In genomic region chr1:236065509-236066005, GRCh38 we compare ENCODE assay signal across 8 cellular contexts. TPM values are rescaled to one million over a fixed set of nuclear protein-coding genes. Genes with fewer than 3 reads are reported as not detected.
DNase-seq lines count a peak whose midpoint lies in the region; ATAC-seq and TF ChIP-seq lines count a peak whose summit lies in the region.

No MANE protein-coding gene starts in this region.

- TF ChIP-seq CTCF in type B pancreatic cell (conservative IDR thresholded peaks at IDR 0.05) = no peak

- peak overlapping the region; percentile 51 for H3K4me3 Mint-ChIP-seq in activated T-cell treated with anti-CD3 and anti-CD28 coated beads, Interleukin-2, amount 50 U/mL, for 4 hours
- peak overlapping the region; percentile 63 for H3K4me3 Mint-ChIP-seq in dendritic cell treated with granulocyte-macrophage colony-stimulating factor and Interleukin-4, amounts not matched to agents 40 ng/mL and 50 ng/mL, for 4 days
- peak overlapping the region; percentile 69 for H3K4me3 Mint-ChIP-seq in type B pancreatic cell

- H3K36me3 Mint-ChIP-seq in activated T-cell treated with anti-CD3 and anti-CD28 coated beads, Interleukin-2, amount 50 U/mL, for 4 hours (ENCODE audit: insufficient read depth) = no peaks in the 10 kb centered on the region
- H3K36me3 Mint-ChIP-seq in dendritic cell treated with granulocyte-macrophage colony-stimulating factor and Interleukin-4, amounts not matched to agents 40 ng/mL and 50 ng/mL, for 4 days (ENCODE audit: low read depth) = no peaks in the 10 kb centered on the region
- peaks cover 7% of the 10 kb centered on the region for H3K36me3 Mint-ChIP-seq in type B pancreatic cell

- H3K9me3 Mint-ChIP-seq in activated T-cell treated with anti-CD3 and anti-CD28 coated beads, Interleukin-2, amount 50 U/mL, for 4 hours = no peaks in the 10 kb centered on the region
- H3K9me3 Mint-ChIP-seq in dendritic cell treated with granulocyte-macrophage colony-stimulating factor and Interleukin-4, amounts not matched to agents 40 ng/mL and 50 ng/mL, for 4 days = peaks cover 6% of the 10 kb centered on the region
- peaks cover 4% of the 10 kb centered on the region for H3K9me3 Mint-ChIP-seq in type B pancreatic cell

- DNase-seq in activated T-cell treated with anti-CD3 and anti-CD28 coated beads, Interleukin-2, amount 50 U/mL, for 4 hours = no peak
- no peak for DNase-seq in activated T-cell treated with anti-CD3 and anti-CD28 coated beads, Interleukin-2, amount 50 U/mL, for 1 hour
- DNase-seq in medulla oblongata (ENCODE audit: extremely low spot score) (peak; percentile 8), type B pancreatic cell (ENCODE audit: extremely low spot score, unreplicated experiment) (no peak), NCI-H524 (lab: John Stamatoyannopoulos, UW) (no peak)
- no peak for DNase-seq in stimulated activated CD4-positive, alpha-beta T cell treated with anti-CD3 and anti-CD28 coated beads, Interleukin-12 subunit alpha, Interleukin-12 subunit beta, amount 100 ng/mL, for 4 hours

- no peak for ATAC-seq in activated T-cell treated with anti-CD3 and anti-CD28 coated beads, Interleukin-2, amount 50 U/mL, for 4 hours
- no peak for ATAC-seq in HG03135 (IDR thresholded peaks at IDR 0.05; ENCODE audit: unreplicated experiment)

- peak overlapping the region; percentile 84 for H3K27ac Mint-ChIP-seq in dendritic cell treated with granulocyte-macrophage colony-stimulating factor and Interleukin-4, amounts not matched to agents 40 ng/mL and 50 ng/mL, for 4 days
- no peak overlapping the region for H3K27ac Mint-ChIP-seq in type B pancreatic cell

- intact Hi-C loops in dendritic cell treated with granulocyte-macrophage colony-stimulating factor and Interleukin-4, amounts not matched to agents 40 ng/mL and 50 ng/mL, for 4 days (cut with micrococcal nuclease) = no loop called here

- peaks cover 25% of the 10 kb centered on the region for H3K4me1 Mint-ChIP-seq in activated T-cell treated with anti-CD3 and anti-CD28 coated beads, Interleukin-2, amount 50 U/mL, for 4 hours (ENCODE audit: low read depth)
- H3K4me1 Mint-ChIP-seq in dendritic cell treated with granulocyte-macrophage colony-stimulating factor and Interleukin-4, amounts not matched to agents 40 ng/mL and 50 ng/mL, for 4 days (ENCODE audit: low read depth) = peaks cover 31% of the 10 kb centered on the region
- H3K4me1 Mint-ChIP-seq in type B pancreatic cell (ENCODE audit: unreplicated experiment) = peaks cover 35% of the 10 kb centered on the region

- H3K27me3 Mint-ChIP-seq in activated T-cell treated with anti-CD3 and anti-CD28 coated beads, Interleukin-2, amount 50 U/mL, for 4 hours (ENCODE audit: low read depth) = peaks cover 38% of the 10 kb centered on the region
- H3K27me3 Mint-ChIP-seq in dendritic cell treated with granulocyte-macrophage colony-stimulating factor and Interleukin-4, amounts not matched to agents 40 ng/mL and 50 ng/mL, for 4 days = peaks cover 39% of the 10 kb centered on the region
- H3K27me3 Mint-ChIP-seq in type B pancreatic cell = peaks cover 53% of the 10 kb centered on the region

RNA-seq across cellular contexts. Expression of gene NID1, which starts 0.7 kb away (rescaled TPM):
- under 1 TPM; 0.16 to 0.32 (median 0.25) TPM for total RNA-seq in activated T-cell treated with anti-CD3 and anti-CD28 coated beads, Interleukin-2, amount 50 U/mL, for 4 hours
- total RNA-seq in type B pancreatic cell (ENCODE audit: low replicate concordance) = 12.4 and 65.6 TPM in 2 replicates

Comparison
In these comparisons a context has a peak if more than half of its experiments do, and no peak if none do; other contexts are left out.
1. RNA of gene NID1, which starts 0.7 kb away (total RNA-seq): 12.4 to 65.6 TPM in type B pancreatic cell; 0.16 to 0.32 TPM in activated T-cell treated with anti-CD3 and anti-CD28 coated beads, Interleukin-2, amount 50 U/mL, for 4 hours; every median in the first group is over 10 times any median in the second.
2. Peak in every context shown above with its lines, with median percentiles within 50 percentile points of each other: H3K4me3 Mint-ChIP-seq.